Comparison of ENCODE assay signal across 33 cellular contexts in genomic region chr5:180213256-180213600, GRCh38. TPM values are rescaled to one million over a fixed set of nuclear protein-coding genes. Genes with fewer than 3 reads are reported as not detected.
"Had no signal": no experiment of that assay in that cellular context is flagged by ENCODE, and none has a peak within 500 bp of the region (broad histone marks: within the 10 kb centered on the region; RNA-seq: fewer than 3 reads in every experiment).

No MANE protein-coding gene starts in this region.

- H3K27ac Mint-ChIP-seq: activated CD4-positive, alpha-beta memory T cell treated with anti-CD3 and anti-CD28 coated beads for 36 hours; activated CD4-positive, alpha-beta T cell treated with anti-CD3 and anti-CD28 coated beads, Interleukin-2, amount 10 ng/mL, durations not matched to agents 24 days and 14 days; activated naive CD4-positive, alpha-beta T cell treated with anti-CD3 and anti-CD28 coated beads for 36 hours; activated naive CD8-positive, alpha-beta T cell treated with anti-CD3 and anti-CD28 coated beads for 36 hours; activated T-helper 1 cell treated with anti-CD3 and anti-CD28 coated beads, Interleukin-12 subunit alpha, Interleukin-12 subunit beta, Interleukin-2, Interleukin-4 antibody, amounts not matched to agents 30 ng/mL and 10 ng/mL and 1 ng/mL, durations not matched to agents 14 hours and 24 hours and 36 hours; effector memory CD8-positive, alpha-beta T cell; nephron; stimulated activated memory B cell treated with anti-CD40 and anti-IgM and Interleukin-4, amounts not matched to agents 10 μg/mL and 1 μg/mL and 100 μg/mL, for 72 hours; stimulated activated naive CD8-positive, alpha-beta T cell treated with anti-CD3 and anti-CD28 coated beads, Interleukin-15, amount 100 ng/mL, for 72 hours; T-helper 17 cell had no signal

- H3K4me1 ChIP-seq: ascending aorta, gastrocnemius medialis had no signal

- H3K4me3 Mint-ChIP-seq: activated CD4-positive, alpha-beta memory T cell treated with anti-CD3 and anti-CD28 coated beads for 36 hours; activated CD4-positive, alpha-beta T cell treated with anti-CD3 and anti-CD28 coated beads, Interleukin-2, amount 10 ng/mL, durations not matched to agents 24 days and 14 days; activated naive CD4-positive, alpha-beta T cell treated with anti-CD3 and anti-CD28 coated beads for 36 hours; activated naive CD8-positive, alpha-beta T cell treated with anti-CD3 and anti-CD28 coated beads for 36 hours; activated T-helper 1 cell treated with anti-CD3 and anti-CD28 coated beads, Interleukin-12 subunit alpha, Interleukin-12 subunit beta, Interleukin-2, Interleukin-4 antibody, amounts not matched to agents 30 ng/mL and 10 ng/mL and 1 ng/mL, durations not matched to agents 14 hours and 24 hours and 36 hours; effector memory CD8-positive, alpha-beta T cell; nephron; stimulated activated memory B cell treated with anti-CD40 and anti-IgM and Interleukin-4, amounts not matched to agents 10 μg/mL and 1 μg/mL and 100 μg/mL, for 72 hours; stimulated activated naive CD8-positive, alpha-beta T cell treated with anti-CD3 and anti-CD28 coated beads, Interleukin-15, amount 100 ng/mL, for 72 hours; T-helper 17 cell had no signal

- H3K4me3 ChIP-seq: adrenal gland, ascending aorta, gastrocnemius medialis, sigmoid colon, smooth muscle cell, thyroid gland had no signal

- ATAC-seq: effector memory CD8-positive, alpha-beta T cell; gastrocnemius medialis; stimulated activated memory B cell treated with anti-CD40 and anti-IgM and Interleukin-4, amounts not matched to agents 10 μg/mL and 1 μg/mL and 100 μg/mL, for 72 hours; stimulated activated naive CD8-positive, alpha-beta T cell treated with anti-CD3 and anti-CD28 coated beads, Interleukin-15, amount 100 ng/mL, for 72 hours; T-helper 17 cell had no signal

- H3K27me3 ChIP-seq: adrenal gland, ascending aorta, thyroid gland had no signal

- H3K4me2 ChIP-seq: smooth muscle cell had no signal

- DNase-seq: activated CD4-positive, alpha-beta memory T cell treated with anti-CD3 and anti-CD28 coated beads for 36 hours; activated CD4-positive, alpha-beta T cell treated with anti-CD3 and anti-CD28 coated beads, Interleukin-2, amount 10 ng/mL, durations not matched to agents 24 days and 14 days; activated CD4-positive, CD25-positive, alpha-beta regulatory T cell treated with anti-CD3 and anti-CD28 coated beads, Interleukin-2, amount 50 U/mL, for 72 hours; activated CD8-positive, alpha-beta memory T cell treated with anti-CD3 and anti-CD28 coated beads, Interleukin-2, amount 50 U/mL, for 4 hours; activated effector memory CD4-positive, alpha-beta T cell treated with anti-CD3 and anti-CD28 coated beads, Interleukin-2, amount 50 U/mL, for 16 hours; activated naive CD4-positive, alpha-beta T cell treated with anti-CD3 and anti-CD28 coated beads for 36 hours; activated naive CD8-positive, alpha-beta T cell treated with anti-CD3 and anti-CD28 coated beads for 36 hours; activated T-cell treated with anti-CD3 and anti-CD28 coated beads, Interleukin-2, amount 50 U/mL, for 1 hour; brain microvascular endothelial cell; cortex of kidney; effector memory CD8-positive, alpha-beta T cell; erythroblast; gastrocnemius medialis; glutamatergic neuron; mammary epithelial cell; stimulated activated CD4-positive, alpha-beta T cell treated with anti-CD3 and anti-CD28 coated beads, Interleukin-1b, Interleukin-23, amount 100 ng/mL, for 48 hours; stimulated activated CD4-positive, alpha-beta T cell treated with anti-CD3 and anti-CD28 coated beads, Interleukin-4, amount 100 ng/mL, for 4 hours; stimulated activated CD8-positive, alpha-beta memory T cell treated with anti-CD3 and anti-CD28 coated beads, Interleukin-4, amount 100 ng/mL, for 48 hours; stimulated activated naive CD8-positive, alpha-beta T cell treated with anti-CD3 and anti-CD28 coated beads, Interleukin-15, amount 100 ng/mL, for 72 hours; T-helper 17 cell; T1000 had no signal

- H3K36me3 ChIP-seq: adrenal gland, ascending aorta, brain microvascular endothelial cell, gastrocnemius medialis, neutrophil, sigmoid colon, thyroid gland had no signal

- H3K27ac ChIP-seq: adrenal gland, ascending aorta, brain microvascular endothelial cell, gastrocnemius medialis, neutrophil, thyroid gland had no signal

- H3K9me3 ChIP-seq: gastrocnemius medialis, neutrophil, thyroid gland had no signal

- H3K36me3 Mint-ChIP-seq: activated CD4-positive, alpha-beta memory T cell treated with anti-CD3 and anti-CD28 coated beads for 36 hours had no signal

RNA-seq across cellular contexts. Expression of gene RASGEF1C, which starts 4.2 kb away (rescaled TPM):
- total RNA-seq: activated CD4-positive, alpha-beta memory T cell treated with anti-CD3 and anti-CD28 coated beads for 36 hours; activated CD4-positive, alpha-beta T cell treated with anti-CD3 and anti-CD28 coated beads, Interleukin-2, amount 10 ng/mL, durations not matched to agents 24 days and 14 days; activated CD8-positive, alpha-beta memory T cell treated with anti-CD3 and anti-CD28 coated beads for 36 hours; activated naive CD4-positive, alpha-beta T cell treated with anti-CD3 and anti-CD28 coated beads for 36 hours; activated naive CD8-positive, alpha-beta T cell treated with anti-CD3 and anti-CD28 coated beads for 36 hours; activated T-helper 1 cell treated with anti-CD3 and anti-CD28 coated beads, Interleukin-12 subunit alpha, Interleukin-12 subunit beta, Interleukin-2, Interleukin-4 antibody, amounts not matched to agents 30 ng/mL and 10 ng/mL and 1 ng/mL, durations not matched to agents 14 hours and 24 hours and 36 hours; ascending aorta; chondrocyte; gastrocnemius medialis; osteocyte; smooth muscle cell; T-helper 17 cell had no signal
